ENCODE assay signal across 15 cellular contexts in genomic region chr7:144516729-144517128, GRCh38.
A peak's percentile ranks its signal among the peaks of the same experiment; 100 is the strongest.
DNase-seq lines count a peak whose midpoint lies in the region; ATAC-seq, FAIRE-seq and TF ChIP-seq lines count a peak whose summit lies in the region.
"Had no signal": no experiment of that assay in that cellular context is flagged by ENCODE, and none has a peak within 500 bp of the region (broad histone marks: within the 10 kb centered on the region; RNA-seq: fewer than 3 reads in every experiment).

No MANE protein-coding gene starts in this region.

- H2BK20ac ChIP-seq in H1 (ENCODE audit: low read length) = no peak overlapping the region

- no peaks in the 10 kb centered on the region for H3K23me2 ChIP-seq in H1 (ENCODE audit: low read depth, low read length)

- no peak for TF ChIP-seq EP300 in H1 (IDR thresholded peaks at IDR 0.05; ENCODE audit: borderline replicate concordance in 1 of 2, low read depth in 2 of 2, low read length in 2 of 2)

- no peak overlapping the region for H2BK5ac ChIP-seq in H1 (ENCODE audit: low read depth, low read length)

- no peaks in the 10 kb centered on the region for H3K9me3 ChIP-seq in MM.1S (replicated peaks; ENCODE audit: insufficient read depth, low read length)
- H3K9me3 ChIP-seq in H1 (ENCODE audit: insufficient read depth in 2 of 2, low read depth in 1 of 2, low read length in 1 of 2) = no peaks in the 10 kb centered on the region
- H3K9me3 ChIP-seq in right cardiac atrium (ENCODE audit: control insufficient read depth, low read length) = no peaks in the 10 kb centered on the region
- H3K9me3 ChIP-seq: BLaER1 had no signal

- no peaks in the 10 kb centered on the region for H3K27me3 ChIP-seq in MM.1S (replicated peaks; ENCODE audit: insufficient read depth, low read length)
- H3K27me3 ChIP-seq in H1 (replicated peaks in 1 of 4; ENCODE audit: control insufficient read depth in 3 of 4, extremely low read depth in 1 of 4, insufficient read depth in 3 of 4, low read length in 3 of 4) = no peaks in the 10 kb centered on the region
- H3K27me3 ChIP-seq in right cardiac atrium (ENCODE audit: control insufficient read depth, insufficient read depth) = no peaks in the 10 kb centered on the region
- H3K27me3 ChIP-seq: BLaER1 had no signal

- no peaks in the 10 kb centered on the region for H3K9me2 ChIP-seq in MM.1S (replicated peaks; ENCODE audit: insufficient read depth, low read length)

- H3K27ac ChIP-seq in MM.1S (ENCODE audit: low read length) (no peak overlapping the region), H1 (ENCODE audit: low read depth, low read length) (no peak overlapping the region), right cardiac atrium (ENCODE audit: low read length) (no peak overlapping the region)
- H3K27ac ChIP-seq: BLaER1 had no signal

- ATAC-seq in right cardiac atrium = no peak

- H3K4me3 ChIP-seq in MM.1S (ENCODE audit: low read length) (no peak overlapping the region), H1 (ENCODE audit: extremely low read depth in 1 of 4, insufficient read depth in 2 of 4, low read depth in 3 of 4, low read length in 4 of 4) (no peak overlapping the region), right cardiac atrium (ENCODE audit: low read length) (no peak overlapping the region)
- H3K4me3 ChIP-seq: BLaER1 had no signal

- WGBS in H1 (ENCODE audit: extremely low coverage in 1 of 2, insufficient coverage in 1 of 2, insufficient read length in 1 of 2, insufficient replicate concordance in 2 of 2, low coverage in 1 of 2, low lambda C conversion rate in 2 of 2, missing lambda C conversion rate in 1 of 2), 2 experiments = 77% methylated on average over 3 of the region's 3 CpGs; no CpG with 5 or more reads in 1 of the 2 experiments
- 91% methylated on average over 3 of the region's 3 CpGs for WGBS in right cardiac atrium

- no peak for TF ChIP-seq CTCF in MM.1S (IDR thresholded peaks at IDR 0.05; ENCODE audit: low read length)
- TF ChIP-seq CTCF in H1 (IDR thresholded peaks at IDR 0.05; ENCODE audit: control extremely low read depth in 1 of 3, insufficient read depth in 1 of 3, low read depth in 1 of 3, low read length in 3 of 3) = no peak

- H4K91ac ChIP-seq in H1 (replicated peaks; ENCODE audit: insufficient read length, low read length) = no peak overlapping the region

- no peak overlapping the region for H2AK5ac ChIP-seq in H1 (ENCODE audit: low read depth, low read length)

- H2BK12ac ChIP-seq in H1 (ENCODE audit: low read depth, low read length) = no peak overlapping the region

- H3K4me1 ChIP-seq in MM.1S (ENCODE audit: low read length) (peaks cover 8% of the 10 kb centered on the region; the same call in 1 of the 2 replicates), H1 (replicated peaks in 1 of 4; ENCODE audit: control insufficient read depth in 3 of 4, insufficient read depth in 4 of 4, low read length in 3 of 4) (peaks cover 0 to 12% (median 4%) of the 10 kb centered on the region in 4 experiments; a peak in 3 of 7 replicates), right cardiac atrium (ENCODE audit: control insufficient read depth, insufficient read depth, low read length) (peaks cover 2% of the 10 kb centered on the region)
- H3K4me1 ChIP-seq: BLaER1 had no signal

- intact Hi-C loops in right cardiac atrium (cut with DNase I) = no loop called here

- H4K5ac ChIP-seq in H1 (ENCODE audit: insufficient read length, low read depth, low read length) = no peak overlapping the region

- H4K20me1 ChIP-seq in MM.1S (ENCODE audit: insufficient read depth, low read length) (no peaks in the 10 kb centered on the region), H1 (replicated peaks in 1 of 2; ENCODE audit: control insufficient read depth in 1 of 2, insufficient read depth in 2 of 2, low read length in 2 of 2) (no peaks in the 10 kb centered on the region)
- H4K20me1 ChIP-seq: BLaER1 had no signal

- no peaks in the 10 kb centered on the region for H3K36me3 ChIP-seq in MM.1S (replicated peaks; ENCODE audit: insufficient read depth, low read length)
- H3K36me3 ChIP-seq in H1 (ENCODE audit: control insufficient read depth in 2 of 4, insufficient read depth in 4 of 4, low read length in 3 of 4) = no peaks in the 10 kb centered on the region
- H3K36me3 ChIP-seq: BLaER1 had no signal

- no peak overlapping the region for H2BK15ac ChIP-seq in H1 (ENCODE audit: low read length)

- CTCF ChIA-PET in H1 (lab: Charles Lee; ENCODE audit: partially characterized antibody) = interaction anchor here (1.3 kb wide), 1 partner anchor 9 kb away, joined by 5 read pairs; no protein-coding TSS in a partner anchor

- H3K4ac ChIP-seq in H1 (replicated peaks; ENCODE audit: insufficient read length, low read depth, low read length) = no peak overlapping the region

- no peaks in the 10 kb centered on the region for H3K79me2 ChIP-seq in MM.1S (ENCODE audit: low read length)
- H3K79me2 ChIP-seq in H1 (ENCODE audit: control insufficient read depth in 1 of 2, insufficient read depth in 2 of 2, low read length in 2 of 2) = no peaks in the 10 kb centered on the region

- H3K23ac ChIP-seq in H1 (ENCODE audit: insufficient read length) = no peak overlapping the region

- no peak overlapping the region for H3K18ac ChIP-seq in H1 (ENCODE audit: extremely low read depth, low read length)

- POLR2A ChIA-PET in H1 (lab: Charles Lee; ENCODE audit: partially characterized antibody) = interaction anchor here (1.0 kb wide), 1 partner anchor 17 kb away, joined by 3 read pairs; no protein-coding TSS in a partner anchor

- H2AFZ ChIP-seq in MM.1S (ENCODE audit: low read length) (no peak overlapping the region), H1 (ENCODE audit: low read length) (no peak overlapping the region)

- no peak overlapping the region for H3K9ac ChIP-seq in MM.1S (ENCODE audit: low read length)
- H3K9ac ChIP-seq in H1 (replicated peaks in 1 of 4; ENCODE audit: extremely low read depth in 1 of 4, low read depth in 3 of 4, low read length in 3 of 4) = no peak overlapping the region
- H3K9ac ChIP-seq: BLaER1 had no signal

- H3F3A ChIP-seq in MM.1S (ENCODE audit: insufficient read depth, low read length) = no peaks in the 10 kb centered on the region

- no peak overlapping the region for H3K56ac ChIP-seq in H1 (replicated peaks; ENCODE audit: insufficient read length, low read depth, low read length)

- no peak overlapping the region for H3K14ac ChIP-seq in H1 (ENCODE audit: insufficient read length)

- no peak overlapping the region for H2BK120ac ChIP-seq in H1 (replicated peaks; ENCODE audit: low read depth, low read length)

- no peak for TF ChIP-seq RAD21 in H1 (IDR thresholded peaks at IDR 0.05 in 1 of 2, conservative IDR thresholded peaks at IDR 0.05 in 1 of 2; ENCODE audit: low read depth in 2 of 2, low read length in 2 of 2)

- no peak for TF ChIP-seq POLR2A in H1 (IDR thresholded peaks at IDR 0.05; ENCODE audit: control extremely low read depth in 1 of 2, low read depth in 2 of 2, low read length in 2 of 2)

- H4K8ac ChIP-seq in H1 (ENCODE audit: extremely low read depth, insufficient read depth, low read length) = no peak overlapping the region

- FAIRE-seq in H1 (lab: Jason Lieb, UNC) = peak; percentile 19
- FAIRE-seq: GM18507 had no signal

- DNase-seq in NCI-H748 (lab: John Stamatoyannopoulos, UW; ENCODE audit: unreplicated experiment) = peak; percentile 64
- DNase-seq in NCI-H748 treated with DMSO at 0.1 percent for 48 hours (lab: John Stamatoyannopoulos, UW) = no peak
- DNase-seq in MM.1S = peak; percentile 60
- DNase-seq in NCI-H69 (lab: John Stamatoyannopoulos, UW) = peak; percentile 97
- DNase-seq in H1 (ENCODE audit: low read depth in 1 of 2, low spot score in 2 of 2) = no peak
- DNase-seq in right cardiac atrium = no peak
- no peak for DNase-seq in Kasumi-1 (lab: John Stamatoyannopoulos, UW)
- DNase-seq in activated CD4-positive, CD25-positive, alpha-beta regulatory T cell (lab: John Stamatoyannopoulos, UW) = no peak
- DNase-seq: 8988T, AML-193, DMS53, HCEC 1CT, HFFc6 had no signal

- H3K79me1 ChIP-seq in H1 (ENCODE audit: low read depth, low read length) = no peaks in the 10 kb centered on the region

- H3K4me2 ChIP-seq in MM.1S (ENCODE audit: low read depth, low read length) = no peak overlapping the region
- no peak overlapping the region for H3K4me2 ChIP-seq in H1 (ENCODE audit: insufficient read depth in 1 of 2, low read depth in 2 of 2, low read length in 2 of 2)
- H3K4me2 ChIP-seq: BLaER1 had no signal

TF ChIP-seq in H1, 55 proteins besides CTCF, POLR2A, EP300 and RAD21:
- TF ChIP-seq POU5F1 (IDR thresholded peaks at IDR 0.05; ENCODE audit: low read depth, low read length) (no peak), SIX5 (IDR thresholded peaks at IDR 0.05; ENCODE audit: low read depth, low read length) (no peak), SUZ12 (IDR thresholded peaks at IDR 0.05; ENCODE audit: low read length) (no peak), SRF (IDR thresholded peaks at IDR 0.05; ENCODE audit: low read depth, low read length) (no peak), ZNF274 (IDR thresholded peaks at IDR 0.05; ENCODE audit: borderline replicate concordance, extremely low read depth, low read length) (no peak), RBBP5 (IDR thresholded peaks at IDR 0.05; ENCODE audit: borderline replicate concordance, low read depth, low read length) (no peak), EGR1 (IDR thresholded peaks at IDR 0.05; ENCODE audit: borderline replicate concordance, low read depth, low read length) (no peak), TCF12 (IDR thresholded peaks at IDR 0.05; ENCODE audit: low read depth, low read length) (no peak), KDM4A (IDR thresholded peaks at IDR 0.05; ENCODE audit: low read depth, low read length, severe bottlenecking) (no peak), TEAD4 (IDR thresholded peaks at IDR 0.05; ENCODE audit: low read depth, low read length) (no peak), CREB1 (IDR thresholded peaks at IDR 0.05) (no peak)

Comparison
In these comparisons a context has a peak if more than half of its experiments do, and no peak if none do; other contexts are left out.
1. DNase-seq: peak in NCI-H748 (single experiment), MM.1S (single experiment) and NCI-H69 (single experiment); none in NCI-H748 treated with DMSO at 0.1 percent for 48 hours (single experiment), H1 (0 of 2), right cardiac atrium (0 of 3), Kasumi-1 (0 of 2) and activated CD4-positive, CD25-positive, alpha-beta regulatory T cell (0 of 4).